Comparison of ENCODE assay signal across 8 cellular contexts in the genomic region with DNA sequence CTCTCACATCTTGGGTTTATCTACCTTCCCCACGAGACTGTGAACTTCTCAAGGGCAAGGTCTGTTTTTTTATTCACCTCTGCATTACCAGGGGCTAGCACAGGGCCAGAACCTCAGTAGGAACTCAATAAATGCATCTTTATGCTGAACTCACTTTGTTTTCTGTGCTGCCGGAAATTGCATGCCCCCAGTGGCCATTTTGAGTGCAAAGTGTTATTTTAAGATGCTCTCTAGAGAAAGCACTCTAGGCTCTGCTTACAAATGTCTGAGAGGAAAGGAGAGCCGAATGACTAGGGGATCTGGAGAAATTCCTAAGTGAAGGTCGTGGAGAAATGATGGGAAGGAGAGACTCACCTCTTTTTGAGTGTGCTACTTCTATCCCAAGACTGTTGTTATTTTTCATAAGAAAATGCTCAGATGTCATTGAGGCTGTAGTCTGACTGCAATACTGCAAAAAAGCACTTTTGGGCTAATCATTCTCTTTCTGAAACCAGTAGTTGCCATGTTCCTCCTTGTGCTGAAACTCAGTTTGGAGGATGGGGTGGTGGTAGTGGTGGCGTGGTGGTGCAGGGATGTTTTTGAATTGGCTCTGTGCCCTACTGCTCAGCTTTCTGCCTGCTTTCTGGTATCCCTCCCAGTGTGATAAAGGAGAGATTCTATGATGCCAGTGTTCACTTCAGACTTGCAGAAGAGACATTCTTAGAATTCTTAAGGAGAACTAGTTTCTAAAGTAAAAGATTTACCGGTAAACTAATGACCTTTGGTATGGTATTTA. TPM values are rescaled to one million over a fixed set of nuclear protein-coding genes. Genes with fewer than 3 reads are reported as not detected.
DNase-seq lines count a peak whose midpoint lies in the region; ATAC-seq and TF ChIP-seq lines count a peak whose summit lies in the region.

No MANE protein-coding gene starts in this region.

- H3K27ac ChIP-seq in Panc1 (ENCODE audit: low read length) (no peak overlapping the region), tibial nerve (peak overlapping the region in 1 of 4 donors; percentile 29)

- H3K9me3 Mint-ChIP-seq in activated naive CD8-positive, alpha-beta T cell treated with anti-CD3 and anti-CD28 coated beads for 36 hours: peaks cover 4% of the 10 kb centered on the region

- H3K4me1 ChIP-seq in Panc1 (ENCODE audit: control insufficient read depth, insufficient read depth, low read length): no peaks in the 10 kb centered on the region
- peaks cover 0 to 15% (median 0%) of the 10 kb centered on the region in 4 donors for H3K4me1 ChIP-seq in tibial nerve

- intact Hi-C loops in Panc1 (cut with micrococcal nuclease; ENCODE audit: unreplicated experiment): no loop called here

- peaks cover 54% of the 10 kb centered on the region for H3K4me1 Mint-ChIP-seq in activated naive CD8-positive, alpha-beta T cell treated with anti-CD3 and anti-CD28 coated beads for 36 hours

- H3K36me3 ChIP-seq in Panc1 (ENCODE audit: control insufficient read depth, insufficient read depth, low read length) (no peaks in the 10 kb centered on the region), tibial nerve (no peaks in the 10 kb centered on the region)

- no peak for TF ChIP-seq EP300 in tibial nerve (IDR thresholded peaks at IDR 0.05)

- peaks cover 12% of the 10 kb centered on the region for H3K36me3 Mint-ChIP-seq in activated naive CD8-positive, alpha-beta T cell treated with anti-CD3 and anti-CD28 coated beads for 36 hours

- ATAC-seq in GM18873 (IDR thresholded peaks at IDR 0.05; ENCODE audit: low FRiP score, unreplicated experiment) (peak; percentile 61), HG03039 (IDR thresholded peaks at IDR 0.05; ENCODE audit: unreplicated experiment) (peak; percentile 44), Panc1 (no peak)

- H3K27me3 Mint-ChIP-seq in activated naive CD8-positive, alpha-beta T cell treated with anti-CD3 and anti-CD28 coated beads for 36 hours: no peaks in the 10 kb centered on the region

- H3K4me3 ChIP-seq in Panc1 (ENCODE audit: low read depth in 2 of 2, low read length in 2 of 2) (no peak overlapping the region), tibial nerve (no peak overlapping the region)

- 9 to 29% methylated on average over 6 of the region's 6 CpGs for WGBS in tibial nerve, 2 donors

- no TSS peak for BruUV-seq in Panc1 (replicated peaks; lab: Mats Ljungman, UMichigan)

- TF ChIP-seq CTCF in Panc1 (IDR thresholded peaks at IDR 0.05) (peak; percentile 60), tibial nerve (IDR thresholded peaks at IDR 0.05) (peak in 3 of 5 experiments; percentile 17 to 22 (median 22))

- H3K27me3 ChIP-seq in Panc1 (ENCODE audit: control insufficient read depth, insufficient read depth, low read length): no peaks in the 10 kb centered on the region
- no peaks in the 10 kb centered on the region for H3K27me3 ChIP-seq in tibial nerve

- H3K27ac Mint-ChIP-seq in activated naive CD8-positive, alpha-beta T cell treated with anti-CD3 and anti-CD28 coated beads for 36 hours: peak overlapping the region; percentile 93

- no peak for TF ChIP-seq POLR2A in tibial nerve (IDR thresholded peaks at IDR 0.05)

- POLR2A ChIA-PET in Panc1 (lab: Charles Lee): no interaction called here

- in situ Hi-C loops in Panc1 (cut with HindIII; ENCODE audit: low pct_unique_long_range_greater_than_20kb, low sequenced_read_pairs): no loop called here

- H3K4me3 Mint-ChIP-seq in activated naive CD8-positive, alpha-beta T cell treated with anti-CD3 and anti-CD28 coated beads for 36 hours: peak overlapping the region; percentile 56

- CTCF ChIA-PET in Panc1 (lab: Charles Lee): no interaction called here

- H3K9me3 ChIP-seq in Panc1 (ENCODE audit: control insufficient read depth, insufficient read depth, low read depth, low read length): no peaks in the 10 kb centered on the region
- H3K9me3 ChIP-seq in tibial nerve: peaks cover 0 to 3% (median 0%) of the 10 kb centered on the region in 4 donors

- DNase-seq in Ammon's horn (ENCODE audit: low spot score): peak; percentile 15
- no peak for DNase-seq in Panc1 (ENCODE audit: low read depth, low spot score)
- DNase-seq in activated naive CD8-positive, alpha-beta T cell treated with anti-CD3 and anti-CD28 coated beads for 36 hours: peak; percentile 30
- peak; percentile 59 for DNase-seq in kidney tubule cell (ENCODE audit: low spot score)
- no peak for DNase-seq in tibial nerve (ENCODE audit: low spot score in 2 of 2)
- no peak for DNase-seq in retina

RNA-seq across cellular contexts. Expression of a gene that starts 41.3 kb away (rescaled TPM):
- total RNA-seq in Panc1 (2021; ENCODE audit: unreplicated experiment): 2.0 TPM
- 0.21 TPM for polyA plus RNA-seq in Panc1 (2012; ENCODE audit: insufficient read length)
- 10 to 100 TPM; 44.7 to 47.3 TPM for total RNA-seq in activated naive CD8-positive, alpha-beta T cell treated with anti-CD3 and anti-CD28 coated beads for 36 hours
- total RNA-seq in tibial nerve: 10 to 100 TPM; 30.0 to 50.7 (median 35.7) TPM

Comparison
In these comparisons a context has a peak if more than half of its experiments do, and no peak if none do; other contexts are left out.
1. DNase-seq: peak in Ammon's horn (single experiment), activated naive CD8-positive, alpha-beta T cell treated with anti-CD3 and anti-CD28 coated beads for 36 hours (single experiment) and kidney tubule cell (single experiment); none in Panc1 (single experiment), tibial nerve (0 of 2) and retina (single experiment).
2. RNA of a gene that starts 41.3 kb away (total RNA-seq): 44.7 to 47.3 TPM in activated naive CD8-positive, alpha-beta T cell treated with anti-CD3 and anti-CD28 coated beads for 36 hours and 30.0 to 50.7 TPM in tibial nerve; 2.0 TPM in Panc1 (single experiment); every median in the first group is over 10 times any median in the second.